1 cellular context compared by ENCODE assay signal in genomic region chr5:43190755-43191603, GRCh38.
A peak's percentile ranks its signal among the peaks of the same experiment; 100 is the strongest.
TF ChIP-seq lines count a peak whose summit lies in the region.

No MANE protein-coding gene starts in this region.

TF ChIP-seq in GM12878, 131 proteins besides CTCF, POLR2A, EP300 and RAD21:
- TF ChIP-seq REST (IDR thresholded peaks at IDR 0.05; ENCODE audit: low read depth, low read length) = peak; percentile 82
- no peak for TF ChIP-seq ZBED1 (IDR thresholded peaks at IDR 0.05; ENCODE audit: borderline replicate concordance)
